8 cellular contexts compared by ENCODE assay signal in genomic region chr11:95923441-95923729, GRCh38. TPM values are rescaled to one million over a fixed set of nuclear protein-coding genes. Genes with fewer than 3 reads are reported as not detected.
DNase-seq lines count a peak whose midpoint lies in the region; ATAC-seq and TF ChIP-seq lines count a peak whose summit lies in the region.

No MANE protein-coding gene starts in this region.

- H3K4me3 ChIP-seq in heart right ventricle (peak overlapping the region; percentile 63 to 96 (median 84)), adipocyte (ENCODE audit: low read length) (peak overlapping the region; percentile 97), liver (ENCODE audit: low read depth in 1 of 3, low read length in 3 of 3) (peak overlapping the region; percentile 85 to 95 (median 92))

- H3K4me1 ChIP-seq in heart right ventricle: peaks cover 0 to 42% (median 29%) of the 10 kb centered on the region in 9 donors
- peaks cover 18% of the 10 kb centered on the region for H3K4me1 ChIP-seq in adipocyte (ENCODE audit: control insufficient read depth, insufficient read depth, low read length)
- H3K4me1 ChIP-seq in liver (ENCODE audit: control insufficient read depth in 4 of 4, insufficient read depth in 4 of 4, low read length in 3 of 4): peaks cover 0 to 13% (median 10%) of the 10 kb centered on the region in 4 donors

- H3K36me3 ChIP-seq in heart right ventricle (no peaks in the 10 kb centered on the region), adipocyte (ENCODE audit: control insufficient read depth, insufficient read depth, low read length, severe bottlenecking) (no peaks in the 10 kb centered on the region), liver (ENCODE audit: control insufficient read depth in 4 of 4, insufficient read depth in 3 of 4, low read depth in 1 of 4, low read length in 3 of 4) (no peaks in the 10 kb centered on the region)

- no peaks in the 10 kb centered on the region for H3K27me3 ChIP-seq in heart right ventricle
- H3K27me3 ChIP-seq in adipocyte (replicated peaks; ENCODE audit: control insufficient read depth, insufficient read depth, low read length): no peaks in the 10 kb centered on the region
- H3K27me3 ChIP-seq in liver (ENCODE audit: control insufficient read depth in 4 of 4, insufficient read depth in 4 of 4, low read length in 3 of 4): no peaks in the 10 kb centered on the region

- DNase-seq in heart right ventricle (peak in 1 of 2 donors; percentile 9), Right ventricle myocardium inferior (ENCODE audit: missing footprints) (no peak), adipocyte (ENCODE audit: low read depth) (no peak), type B pancreatic cell (ENCODE audit: extremely low spot score, unreplicated experiment) (no peak), NOMO-1 (lab: John Stamatoyannopoulos, UW; ENCODE audit: unreplicated experiment in 2 of 2) (no peak), NCI-H1105 (lab: John Stamatoyannopoulos, UW) (no peak)

- H3K9me3 Mint-ChIP-seq in type B pancreatic cell: no peaks in the 10 kb centered on the region

- intact Hi-C loops in heart right ventricle (cut with DNase I) (loop anchor here in 4 of 10 donors (5.0 to 10.0 kb wide), 4 partner anchors 69 to 421 kb away; partner anchors contain the start of genes MAML2 (in 3 of the 4) and CEP57 (in 1 of the 4)), Right ventricle myocardium inferior (cut with DNase I) (loop anchor here (5.0 kb wide), 1 partner anchor 419 kb away; the partner anchor contains the start of gene MAML2)

- peak overlapping the region; percentile 98 for H3K27ac Mint-ChIP-seq in type B pancreatic cell

- TF ChIP-seq CTCF in heart right ventricle (IDR thresholded peaks at IDR 0.05): no peak
- TF ChIP-seq CTCF in liver (IDR thresholded peaks at IDR 0.05; ENCODE audit: low read depth, low read length, missing input control): no peak
- TF ChIP-seq CTCF in type B pancreatic cell (conservative IDR thresholded peaks at IDR 0.05): no peak

- no peaks in the 10 kb centered on the region for H3K36me3 Mint-ChIP-seq in type B pancreatic cell

- TF ChIP-seq RAD21 in liver (IDR thresholded peaks at IDR 0.05): no peak

- WGBS in heart right ventricle, 2 donors: 0% methylated on average over 7 of the region's 7 CpGs
- WGBS in liver: 1% methylated on average over 7 of the region's 7 CpGs

- ATAC-seq in heart right ventricle: peak in 1 of 8 donors; percentile 2
- ATAC-seq in Right ventricle myocardium inferior: no peak
- no peak for ATAC-seq in GM18502 (IDR thresholded peaks at IDR 0.05; ENCODE audit: poor library complexity, unreplicated experiment)

- H3K9ac ChIP-seq in adipocyte (ENCODE audit: low read length) (peak overlapping the region; percentile 97), liver (ENCODE audit: low read depth in 1 of 2, low read length in 2 of 2) (peak overlapping the region; percentile 56 to 57)

- H3K27ac ChIP-seq in heart right ventricle (peak overlapping the region; percentile 86 to 98 (median 94)), liver (ENCODE audit: low read depth in 1 of 2, low read length in 2 of 2) (peak overlapping the region; percentile 71 to 83)

- H3K4me1 Mint-ChIP-seq in type B pancreatic cell (ENCODE audit: unreplicated experiment): peaks cover 24% of the 10 kb centered on the region

- peak overlapping the region; percentile 100 for H3K4me3 Mint-ChIP-seq in type B pancreatic cell

- H3K27me3 Mint-ChIP-seq in type B pancreatic cell: no peaks in the 10 kb centered on the region

- H3K9me3 ChIP-seq in heart right ventricle (no peaks in the 10 kb centered on the region), adipocyte (ENCODE audit: control insufficient read depth, low read length) (no peaks in the 10 kb centered on the region), liver (ENCODE audit: control insufficient read depth in 4 of 4, low read length in 3 of 4) (no peaks in the 10 kb centered on the region)

TF ChIP-seq in liver, 16 proteins besides CTCF, POLR2A, EP300 and RAD21:
- TF ChIP-seq GABPA (IDR thresholded peaks at IDR 0.05 in 1 of 2, conservative IDR thresholded peaks at IDR 0.05 in 1 of 2): no peak
- no peak for TF ChIP-seq MAX (IDR thresholded peaks at IDR 0.05)
- TF ChIP-seq SP1 (IDR thresholded peaks at IDR 0.05): no peak
- TF ChIP-seq HNF4G (IDR thresholded peaks at IDR 0.05): no peak
- TF ChIP-seq TAF1 (conservative IDR thresholded peaks at IDR 0.05): no peak

RNA-seq across cellular contexts. Expression of gene MTMR2, which starts 0.5 kb away (rescaled TPM):
- 10 to 100 TPM; 16.3 to 23.1 (median 20.3) TPM for total RNA-seq in heart right ventricle
- 10 to 100 TPM in 1 of 2 donors, 1 to 10 TPM in 1; 7.8 to 10.2 TPM for polyA plus RNA-seq in heart right ventricle
- 14.7 TPM for total RNA-seq in Right ventricle myocardium inferior
- total RNA-seq in liver: 1 to 10 TPM; 3.7 to 9.5 TPM
- 1 to 10 TPM; 2.0 to 2.6 TPM for polyA plus RNA-seq in liver
- 34.4 and 38.9 TPM in 2 replicates for total RNA-seq in type B pancreatic cell (ENCODE audit: low replicate concordance)
